Comparison of ENCODE assay signal across 24 cellular contexts in the genomic region with DNA sequence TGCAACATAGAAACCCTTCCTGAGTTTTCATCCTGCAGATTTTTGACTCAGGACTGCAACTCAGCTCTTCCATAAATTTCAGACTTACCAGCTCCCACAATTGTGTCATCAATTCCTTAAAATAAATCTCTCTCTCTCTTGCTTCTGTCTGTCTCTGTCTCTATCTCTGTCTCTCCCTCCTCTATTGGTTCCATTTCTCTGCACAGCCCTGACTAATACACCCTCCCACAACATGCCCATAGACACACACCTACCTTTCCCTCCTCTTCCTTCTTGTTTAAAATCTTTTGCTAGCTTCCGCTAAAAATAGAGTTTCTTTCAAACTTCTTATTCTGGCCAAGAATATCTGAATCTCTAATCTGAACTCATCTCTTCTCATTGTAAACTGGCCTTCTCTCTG. TPM values are rescaled to one million over a fixed set of nuclear protein-coding genes. Genes with fewer than 3 reads are reported as not detected.
"Had no signal": no experiment of that assay in that cellular context is flagged by ENCODE, and none has a peak within 500 bp of the region (broad histone marks: within the 10 kb centered on the region; RNA-seq: fewer than 3 reads in every experiment).

No MANE protein-coding gene starts in this region.

- H3K27me3 Mint-ChIP-seq: dendritic cell treated with granulocyte-macrophage colony-stimulating factor and Interleukin-4, amounts not matched to agents 40 ng/mL and 50 ng/mL, for 4 days had no signal

- H3K4me1 ChIP-seq: colonic mucosa, gastrocnemius medialis, heart right ventricle, left lung, lower lobe of right lung had no signal

- H3K4me3 ChIP-seq: colonic mucosa, esophagus squamous epithelium, gastrocnemius medialis, heart right ventricle, left lung, lower lobe of right lung had no signal

- H3K27ac ChIP-seq: colonic mucosa, epithelial cell of prostate, esophagus squamous epithelium, gastrocnemius medialis, heart right ventricle, left lung, lower lobe of right lung had no signal

- H3K36me3 ChIP-seq: colonic mucosa, esophagus squamous epithelium, gastrocnemius medialis, heart right ventricle, left lung, lower lobe of right lung had no signal

- H3K36me3 Mint-ChIP-seq: memory B cell had no signal

- H3K4me1 Mint-ChIP-seq: memory B cell had no signal

- ATAC-seq: effector memory CD8-positive, alpha-beta T cell; esophagus mucosa; gastrocnemius medialis; heart right ventricle; left cardiac atrium; left lung; left ventricle myocardium superior; lower lobe of right lung had no signal

- H3K27ac Mint-ChIP-seq: dendritic cell treated with granulocyte-macrophage colony-stimulating factor and Interleukin-4, amounts not matched to agents 40 ng/mL and 50 ng/mL, for 4 days; effector memory CD8-positive, alpha-beta T cell; endodermal cell; memory B cell had no signal

- DNase-seq: colonic mucosa; cortex of kidney; effector CD8-positive, alpha-beta T cell; effector memory CD8-positive, alpha-beta T cell; endodermal cell; erythroblast; esophagus squamous epithelium; foreskin fibroblast; foreskin melanocyte; gastrocnemius medialis; glutamatergic neuron; heart right ventricle; hippocampal formation; left cardiac atrium; left lung; left ventricle myocardium superior; lower lobe of right lung; mesendoderm; midbrain had no signal

- H3K9me3 Mint-ChIP-seq: effector memory CD8-positive, alpha-beta T cell; endodermal cell had no signal

- H3K9me3 ChIP-seq: colonic mucosa, esophagus squamous epithelium had no signal

- H3K27me3 ChIP-seq: colonic mucosa, esophagus squamous epithelium, gastrocnemius medialis, heart right ventricle, left lung had no signal

- H3K4me3 Mint-ChIP-seq: dendritic cell treated with granulocyte-macrophage colony-stimulating factor and Interleukin-4, amounts not matched to agents 40 ng/mL and 50 ng/mL, for 4 days; effector memory CD8-positive, alpha-beta T cell; endodermal cell; memory B cell had no signal

RNA-seq across cellular contexts. Expression of a gene that starts 22.9 kb away (rescaled TPM):
- total RNA-seq: endodermal cell, left ventricle myocardium superior, mononuclear cell had no signal
